ENCODE assay signal across 17 cellular contexts in the genomic region with DNA sequence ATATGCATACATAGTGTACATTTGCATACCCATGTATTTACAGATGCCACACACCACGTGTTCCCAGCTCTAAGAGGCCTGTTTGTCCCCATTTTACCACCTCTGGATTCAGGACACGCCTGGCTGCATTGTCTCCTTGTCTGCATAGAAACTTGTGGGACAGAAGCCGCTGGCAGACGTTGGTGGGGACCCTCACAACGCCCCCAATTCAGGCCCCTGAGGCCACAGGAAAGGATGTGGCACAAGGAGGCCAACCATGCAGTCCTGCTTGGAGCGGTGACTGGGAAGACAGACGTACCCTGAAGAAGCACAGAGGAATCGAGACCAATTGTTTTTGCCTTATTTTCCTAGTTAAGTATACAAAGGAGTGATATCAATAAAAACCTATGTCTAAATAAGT.
"Had no signal": no experiment of that assay in that cellular context is flagged by ENCODE, and none has a peak within 500 bp of the region (broad histone marks: within the 10 kb centered on the region; RNA-seq: fewer than 3 reads in every experiment).

No MANE protein-coding gene starts in this region.

- H3K4me3 ChIP-seq: coronary artery, left lung, lower lobe of right lung, prostate gland, skin epidermis, stomach, suprapubic skin, tibial artery had no signal

- H3K4me3 Mint-ChIP-seq: activated CD4-positive, alpha-beta memory T cell treated with anti-CD3 and anti-CD28 coated beads for 36 hours; activated CD4-positive, alpha-beta T cell treated with anti-CD3 and anti-CD28 coated beads, Interleukin-2, amount 10 ng/mL, durations not matched to agents 24 days and 14 days; activated T-cell treated with anti-CD3 and anti-CD28 coated beads, Interleukin-2, amount 50 U/mL, for 4 hours; activated T-helper 17 cell treated with anti-CD3 and anti-CD28 coated beads, Interleukin-2, amount 50 U/mL, for 72 hours; neural crest cell; stimulated activated effector memory CD8-positive, alpha-beta T cell treated with anti-CD3 and anti-CD28 coated beads, Interleukin-12 subunit alpha, Interleukin-12 subunit beta, amount 100 ng/mL, for 72 hours had no signal

- H3K36me3 ChIP-seq: brain microvascular endothelial cell, left lung, lower lobe of right lung, prostate gland, stomach, suprapubic skin, tibial artery had no signal

- H3K4me1 Mint-ChIP-seq: activated T-helper 17 cell treated with anti-CD3 and anti-CD28 coated beads, Interleukin-2, amount 50 U/mL, for 72 hours had no signal

- H3K36me3 Mint-ChIP-seq: activated CD4-positive, alpha-beta memory T cell treated with anti-CD3 and anti-CD28 coated beads for 36 hours; naive thymus-derived CD8-positive, alpha-beta T cell; stimulated activated effector memory CD8-positive, alpha-beta T cell treated with anti-CD3 and anti-CD28 coated beads, Interleukin-12 subunit alpha, Interleukin-12 subunit beta, amount 100 ng/mL, for 72 hours had no signal

- H3K9me3 Mint-ChIP-seq: activated CD4-positive, alpha-beta memory T cell treated with anti-CD3 and anti-CD28 coated beads for 36 hours; activated CD4-positive, alpha-beta T cell treated with anti-CD3 and anti-CD28 coated beads, Interleukin-2, amount 10 ng/mL, durations not matched to agents 24 days and 14 days; activated T-cell treated with anti-CD3 and anti-CD28 coated beads, Interleukin-2, amount 50 U/mL, for 4 hours; activated T-helper 17 cell treated with anti-CD3 and anti-CD28 coated beads, Interleukin-2, amount 50 U/mL, for 72 hours; naive thymus-derived CD8-positive, alpha-beta T cell; neural crest cell; stimulated activated effector memory CD8-positive, alpha-beta T cell treated with anti-CD3 and anti-CD28 coated beads, Interleukin-12 subunit alpha, Interleukin-12 subunit beta, amount 100 ng/mL, for 72 hours had no signal

- H3K4me1 ChIP-seq: lower lobe of right lung, prostate gland, suprapubic skin had no signal

- H3K27ac ChIP-seq: brain microvascular endothelial cell, coronary artery, left lung, lower lobe of right lung, prostate gland, skin epidermis, stomach, suprapubic skin, tibial artery had no signal

- H3K27me3 ChIP-seq: brain microvascular endothelial cell, dorsolateral prefrontal cortex, left lung, stomach, suprapubic skin, tibial artery had no signal

- H3K9me3 ChIP-seq: left lung, lower lobe of right lung, prostate gland, stomach, suprapubic skin, tibial artery had no signal

- H3K27ac Mint-ChIP-seq: activated CD4-positive, alpha-beta memory T cell treated with anti-CD3 and anti-CD28 coated beads for 36 hours; activated CD4-positive, alpha-beta T cell treated with anti-CD3 and anti-CD28 coated beads, Interleukin-2, amount 10 ng/mL, durations not matched to agents 24 days and 14 days; activated T-helper 17 cell treated with anti-CD3 and anti-CD28 coated beads, Interleukin-2, amount 50 U/mL, for 72 hours; stimulated activated effector memory CD8-positive, alpha-beta T cell treated with anti-CD3 and anti-CD28 coated beads, Interleukin-12 subunit alpha, Interleukin-12 subunit beta, amount 100 ng/mL, for 72 hours had no signal
